2 cellular contexts compared by ENCODE assay signal in the genomic region with DNA sequence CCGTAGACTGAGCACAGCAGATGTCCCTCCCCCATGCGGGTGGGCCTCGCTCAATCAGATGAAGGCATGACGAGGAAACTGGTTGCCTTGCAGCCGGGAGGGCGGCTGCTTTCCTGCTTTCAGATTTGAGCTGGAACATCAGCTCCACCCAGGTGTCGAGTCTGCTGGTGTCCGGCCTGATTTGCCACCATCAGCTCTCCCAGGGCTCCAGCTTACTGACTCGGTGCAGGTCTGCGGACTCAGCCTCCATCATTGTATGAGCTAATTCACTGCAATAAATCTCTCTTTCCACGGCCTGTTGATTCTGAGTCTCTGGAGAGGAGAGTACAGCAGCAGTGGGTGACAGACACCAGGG.
TF ChIP-seq lines count a peak whose summit lies in the region.

No MANE protein-coding gene starts in this region.

TF ChIP-seq in HEK293, 187 proteins besides CTCF, POLR2A, EP300 and RAD21:
- TF ChIP-seq ZBTB7A (tag by site-specific recombination; IDR thresholded peaks at IDR 0.05; ENCODE audit: low read depth) (no peak), ZNF10 (tag by site-specific recombination; IDR thresholded peaks at IDR 0.05) (peak; percentile 100), GLIS1 (tag by site-specific recombination; IDR thresholded peaks at IDR 0.05) (peak; percentile 78), ZNF302 (tag by site-specific recombination; IDR thresholded peaks at IDR 0.05; ENCODE audit: low read depth) (no peak), YY2 (tag by site-specific recombination; IDR thresholded peaks at IDR 0.05) (no peak), ZNF548 (tag by site-specific recombination; IDR thresholded peaks at IDR 0.05) (peak; percentile 51; the same call in 1 of the 2 replicates), ZNF433 (tag by site-specific recombination; IDR thresholded peaks at IDR 0.05; ENCODE audit: low read depth) (no peak), ZNF791 (tag by site-specific recombination; IDR thresholded peaks at IDR 0.05) (no peak), ZNF223 (tag by site-specific recombination; IDR thresholded peaks at IDR 0.05) (no peak), SCRT2 (tag by site-specific recombination; IDR thresholded peaks at IDR 0.05) (peak; percentile 85), KLF10 (tag by site-specific recombination; IDR thresholded peaks at IDR 0.05) (no peak), ZNF830 (tag by site-specific recombination; IDR thresholded peaks at IDR 0.05; ENCODE audit: low read depth) (no peak), SCRT1 (tag by site-specific recombination; IDR thresholded peaks at IDR 0.05; ENCODE audit: borderline replicate concordance) (0 out of 2 replicates have a peak, but pooled peaks have one; percentile 13), ZBTB17 (tag by site-specific recombination; IDR thresholded peaks at IDR 0.05) (peak; percentile 35; the same call in 1 of the 2 replicates), SP2 (tag by site-specific recombination; IDR thresholded peaks at IDR 0.05) (0 out of 2 replicates have a peak, but pooled peaks have one; percentile 21), SP7 (tag by site-specific recombination; IDR thresholded peaks at IDR 0.05) (0 out of 2 replicates have a peak, but pooled peaks have one; percentile 11), KLF16 (tag by site-specific recombination; IDR thresholded peaks at IDR 0.05) (no peak), REPIN1 (tag by site-specific recombination; IDR thresholded peaks at IDR 0.05; ENCODE audit: low read depth) (no peak), GLI4 (tag by site-specific recombination; IDR thresholded peaks at IDR 0.05) (no peak), ZFP37 (tag by site-specific recombination; IDR thresholded peaks at IDR 0.05) (no peak), KLF7 (tag by site-specific recombination; IDR thresholded peaks at IDR 0.05; ENCODE audit: borderline replicate concordance) (no peak)
- TF ChIP-seq, protein P1, sequence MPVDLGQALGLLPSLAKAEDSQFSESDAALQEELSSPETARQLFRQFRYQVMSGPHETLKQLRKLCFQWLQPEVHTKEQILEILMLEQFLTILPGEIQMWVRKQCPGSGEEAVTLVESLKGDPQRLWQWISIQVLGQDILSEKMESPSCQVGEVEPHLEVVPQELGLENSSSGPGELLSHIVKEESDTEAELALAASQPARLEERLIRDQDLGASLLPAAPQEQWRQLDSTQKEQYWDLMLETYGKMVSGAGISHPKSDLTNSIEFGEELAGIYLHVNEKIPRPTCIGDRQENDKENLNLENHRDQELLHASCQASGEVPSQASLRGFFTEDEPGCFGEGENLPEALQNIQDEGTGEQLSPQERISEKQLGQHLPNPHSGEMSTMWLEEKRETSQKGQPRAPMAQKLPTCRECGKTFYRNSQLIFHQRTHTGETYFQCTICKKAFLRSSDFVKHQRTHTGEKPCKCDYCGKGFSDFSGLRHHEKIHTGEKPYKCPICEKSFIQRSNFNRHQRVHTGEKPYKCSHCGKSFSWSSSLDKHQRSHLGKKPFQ (tag by site-specific recombination; IDR thresholded peaks at IDR 0.05), result no peak
- TF ChIP-seq, protein P2, sequence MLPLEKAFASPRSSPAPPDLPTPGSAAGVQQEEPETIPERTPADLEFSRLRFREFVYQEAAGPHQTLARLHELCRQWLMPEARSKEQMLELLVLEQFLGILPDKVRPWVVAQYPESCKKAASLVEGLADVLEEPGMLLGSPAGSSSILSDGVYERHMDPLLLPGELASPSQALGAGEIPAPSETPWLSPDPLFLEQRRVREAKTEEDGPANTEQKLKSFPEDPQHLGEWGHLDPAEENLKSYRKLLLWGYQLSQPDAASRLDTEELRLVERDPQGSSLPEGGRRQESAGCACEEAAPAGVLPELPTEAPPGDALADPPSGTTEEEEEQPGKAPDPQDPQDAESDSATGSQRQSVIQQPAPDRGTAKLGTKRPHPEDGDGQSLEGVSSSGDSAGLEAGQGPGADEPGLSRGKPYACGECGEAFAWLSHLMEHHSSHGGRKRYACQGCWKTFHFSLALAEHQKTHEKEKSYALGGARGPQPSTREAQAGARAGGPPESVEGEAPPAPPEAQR (tag by site-specific recombination; IDR thresholded peaks at IDR 0.05), result no peak

TF ChIP-seq in H1, 55 proteins besides CTCF, POLR2A, EP300 and RAD21:
- TF ChIP-seq FOSL1 (IDR thresholded peaks at IDR 0.05; ENCODE audit: insufficient read depth, low read depth, low read length) (no peak), JUN (IDR thresholded peaks at IDR 0.05; ENCODE audit: low read depth, low read length) (no peak), CEBPB (IDR thresholded peaks at IDR 0.05; ENCODE audit: low read depth, low read length) (no peak), SP1 (IDR thresholded peaks at IDR 0.05; ENCODE audit: low read depth, low read length) (no peak), CBX5 (IDR thresholded peaks at IDR 0.05; ENCODE audit: low read depth, low read length) (no peak), TCF12 (IDR thresholded peaks at IDR 0.05; ENCODE audit: low read depth, low read length) (no peak), SP4 (IDR thresholded peaks at IDR 0.05; ENCODE audit: low read length) (no peak), HDAC2 (IDR thresholded peaks at IDR 0.05; ENCODE audit: borderline replicate concordance in 1 of 2, low read depth in 2 of 2, low read length in 2 of 2) (no peak), JUND (IDR thresholded peaks at IDR 0.05; ENCODE audit: low read length) (no peak)
- TF ChIP-seq, protein P3, sequence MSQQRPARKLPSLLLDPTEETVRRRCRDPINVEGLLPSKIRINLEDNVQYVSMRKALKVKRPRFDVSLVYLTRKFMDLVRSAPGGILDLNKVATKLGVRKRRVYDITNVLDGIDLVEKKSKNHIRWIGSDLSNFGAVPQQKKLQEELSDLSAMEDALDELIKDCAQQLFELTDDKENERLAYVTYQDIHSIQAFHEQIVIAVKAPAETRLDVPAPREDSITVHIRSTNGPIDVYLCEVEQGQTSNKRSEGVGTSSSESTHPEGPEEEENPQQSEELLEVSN (IDR thresholded peaks at IDR 0.05), result no peak
TF ChIP-seq in H1: peak in this region for 0.
